ENCODE assay signal across 20 cellular contexts in genomic region chr11:115715371-115715770, GRCh38.
"Had no signal": no experiment of that assay in that cellular context is flagged by ENCODE, and none has a peak within 500 bp of the region (broad histone marks: within the 10 kb centered on the region; RNA-seq: fewer than 3 reads in every experiment).

No MANE protein-coding gene starts in this region.

- H3K4me1 Mint-ChIP-seq: stimulated activated memory B cell treated with anti-CD40 and anti-IgM and Interleukin-4, amounts not matched to agents 10 μg/mL and 1 μg/mL and 100 μg/mL, for 72 hours had no signal

- H3K36me3 ChIP-seq: lower lobe of right lung, spleen, tibial artery, upper lobe of right lung, uterus had no signal

- H3K27ac Mint-ChIP-seq: effector memory CD8-positive, alpha-beta T cell; natural killer cell treated with Interleukin-12 subunit alpha and Interleukin-12 subunit beta and Interleukin-15 and Interleukin-18, amount 100 ng/mL, for 72 hours; stimulated activated memory B cell treated with anti-CD40 and anti-IgM and Interleukin-4, amounts not matched to agents 10 μg/mL and 1 μg/mL and 100 μg/mL, for 72 hours had no signal

- H3K27me3 ChIP-seq: testis, uterus had no signal

- H3K4me1 ChIP-seq: lower lobe of right lung, psoas muscle, upper lobe of right lung, uterus had no signal

- H3K36me3 Mint-ChIP-seq: natural killer cell treated with Interleukin-12 subunit alpha and Interleukin-12 subunit beta and Interleukin-15 and Interleukin-18, amount 100 ng/mL, for 72 hours; stimulated activated memory B cell treated with anti-CD40 and anti-IgM and Interleukin-4, amounts not matched to agents 10 μg/mL and 1 μg/mL and 100 μg/mL, for 72 hours had no signal

- H3K9me3 Mint-ChIP-seq: effector memory CD8-positive, alpha-beta T cell; natural killer cell treated with Interleukin-12 subunit alpha and Interleukin-12 subunit beta and Interleukin-15 and Interleukin-18, amount 100 ng/mL, for 72 hours; stimulated activated memory B cell treated with anti-CD40 and anti-IgM and Interleukin-4, amounts not matched to agents 10 μg/mL and 1 μg/mL and 100 μg/mL, for 72 hours had no signal

- DNase-seq: cortex of kidney; effector memory CD8-positive, alpha-beta T cell; erythroblast; head of caudate nucleus; left ventricle myocardium superior; lower lobe of right lung; nucleus accumbens; psoas muscle; right cardiac atrium; spleen; stimulated activated CD4-positive, alpha-beta T cell treated with anti-CD3 and anti-CD28 coated beads, Interleukin-4, amount 100 ng/mL, for 4 hours; stimulated activated naive CD8-positive, alpha-beta T cell treated with anti-CD3 and anti-CD28 coated beads, Interleukin-15, Interleukin-2, amounts not matched to agents 100 U/mL and 50 U/mL, for 24 hours; substantia nigra; testis; tibial artery; upper lobe of right lung; uterus had no signal

- H3K9me3 ChIP-seq: lower lobe of right lung, psoas muscle, spleen, testis, tibial artery, upper lobe of right lung, uterus had no signal

- H3K4me3 ChIP-seq: lower lobe of right lung, psoas muscle, skin epidermis, spleen, testis, tibial artery, upper lobe of right lung, uterus had no signal

- H3K4me3 Mint-ChIP-seq: effector memory CD8-positive, alpha-beta T cell; natural killer cell treated with Interleukin-12 subunit alpha and Interleukin-12 subunit beta and Interleukin-15 and Interleukin-18, amount 100 ng/mL, for 72 hours; stimulated activated memory B cell treated with anti-CD40 and anti-IgM and Interleukin-4, amounts not matched to agents 10 μg/mL and 1 μg/mL and 100 μg/mL, for 72 hours had no signal
